35 cellular contexts compared by ENCODE assay signal in the genomic region with DNA sequence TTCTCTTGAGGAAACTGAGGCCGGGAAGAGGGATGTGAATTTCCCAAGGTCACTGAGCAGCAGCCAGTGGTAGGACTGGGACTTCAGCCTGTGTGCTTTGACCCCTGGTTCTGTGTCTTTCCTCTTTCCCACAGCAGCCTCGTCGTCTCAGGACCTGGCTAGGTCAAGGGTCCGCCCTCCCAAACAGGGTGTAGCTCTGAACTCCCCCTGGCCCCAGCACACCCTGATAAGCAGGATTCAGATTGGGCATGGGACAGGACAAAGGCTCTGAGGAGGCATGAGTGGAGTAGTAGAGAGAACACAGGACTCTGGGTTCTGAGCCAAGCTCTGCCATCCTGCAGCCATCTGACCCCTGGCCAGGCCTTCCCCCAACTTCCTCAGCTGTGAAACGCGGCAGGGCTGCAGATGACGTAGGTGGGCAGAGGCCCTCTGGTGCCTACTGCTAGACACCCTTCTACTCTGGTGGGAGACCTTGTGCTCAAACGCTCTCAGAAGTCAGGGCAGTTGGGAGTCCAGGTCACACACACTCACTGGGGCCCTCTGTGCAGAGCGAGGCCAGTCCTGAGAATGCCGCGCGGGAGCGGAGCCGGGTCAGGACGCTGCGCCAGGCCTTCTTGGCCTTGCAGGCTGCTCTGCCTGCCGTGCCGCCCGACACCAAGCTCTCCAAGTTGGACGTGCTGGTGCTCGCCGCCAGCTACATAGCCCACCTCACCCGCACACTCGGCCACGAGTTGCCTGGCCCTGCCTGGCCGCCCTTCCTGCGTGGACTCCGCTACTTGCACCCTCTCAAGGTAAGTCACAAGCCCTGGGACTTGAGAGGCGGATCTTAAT. TPM values are rescaled to one million over a fixed set of nuclear protein-coding genes. Genes with fewer than 3 reads are reported as not detected.
"Had no signal": no experiment of that assay in that cellular context is flagged by ENCODE, and none has a peak within 500 bp of the region (broad histone marks: within the 10 kb centered on the region; RNA-seq: fewer than 3 reads in every experiment).

No MANE protein-coding gene starts in this region.

- H3K36me3 ChIP-seq: breast epithelium, esophagus squamous epithelium, heart right ventricle, right atrium auricular region, stomach, suprapubic skin, tibial nerve had no signal

- H3K27ac ChIP-seq: breast epithelium, esophagus squamous epithelium, heart right ventricle, parathyroid adenoma, right atrium auricular region, skin epidermis, stomach, suprapubic skin, tibial nerve had no signal

- H3K9me3 ChIP-seq: breast epithelium, esophagus squamous epithelium, heart right ventricle, right atrium auricular region, stomach, suprapubic skin, tibial nerve had no signal

- H3K4me1 ChIP-seq: breast epithelium, esophagus squamous epithelium, heart right ventricle, parathyroid adenoma, stomach, suprapubic skin, tibial nerve had no signal

- H3K9me3 Mint-ChIP-seq: activated CD4-positive, alpha-beta memory T cell treated with anti-CD3 and anti-CD28 coated beads, Interleukin-2, amount 10 ng/mL, durations not matched to agents 7 days and 5 days; activated CD4-positive, alpha-beta T cell treated with anti-CD3 and anti-CD28 coated beads, Interleukin-2, amount 10 ng/mL, durations not matched to agents 7 days and 5 days; activated T-cell treated with anti-CD3 and anti-CD28 coated beads, Interleukin-2, amount 50 U/mL, for 4 hours; activated T-helper 17 cell treated with anti-CD3 and anti-CD28 coated beads, Interleukin-2, amount 50 U/mL, for 72 hours; central memory CD8-positive, alpha-beta T cell; mesothelial cell of epicardium; naive B cell; stimulated activated naive B cell treated with anti-CD40 and anti-IgM and Interleukin-4, amounts not matched to agents 10 μg/mL and 1 μg/mL and 100 μg/mL, for 72 hours; WTC11 had no signal

- H3K4me3 Mint-ChIP-seq: activated CD4-positive, alpha-beta memory T cell treated with anti-CD3 and anti-CD28 coated beads, Interleukin-2, amount 10 ng/mL, durations not matched to agents 7 days and 5 days; activated CD4-positive, alpha-beta T cell treated with anti-CD3 and anti-CD28 coated beads, Interleukin-2, amount 10 ng/mL, durations not matched to agents 7 days and 5 days; activated T-cell treated with anti-CD3 and anti-CD28 coated beads, Interleukin-2, amount 50 U/mL, for 4 hours; activated T-helper 17 cell treated with anti-CD3 and anti-CD28 coated beads, Interleukin-2, amount 50 U/mL, for 72 hours; central memory CD8-positive, alpha-beta T cell; mesothelial cell of epicardium; stimulated activated naive B cell treated with anti-CD40 and anti-IgM and Interleukin-4, amounts not matched to agents 10 μg/mL and 1 μg/mL and 100 μg/mL, for 72 hours; T-helper 17 cell; WTC11 had no signal

- H3K27me3 ChIP-seq: breast epithelium, right atrium auricular region, tibial nerve had no signal

- H3K9ac ChIP-seq: parathyroid adenoma had no signal

- DNase-seq: activated CD4-positive, alpha-beta memory T cell treated with anti-CD3 and anti-CD28 coated beads, Interleukin-2, amount 10 ng/mL, durations not matched to agents 7 days and 5 days; activated CD4-positive, alpha-beta T cell treated with anti-CD3 and anti-CD28 coated beads for 1 hour; activated CD4-positive, alpha-beta T cell treated with anti-CD3 and anti-CD28 coated beads, Interleukin-2, amount 10 ng/mL, durations not matched to agents 7 days and 5 days; activated gamma-delta T cell treated with Interleukin-2 at 50 U/mL for 16 hours; activated naive CD4-positive, alpha-beta T cell treated with anti-CD3 and anti-CD28 coated beads, Interleukin-2, amount 50 U/mL, for 16 hours; activated T-cell treated with anti-CD3 and anti-CD28 coated beads, Interleukin-2, amount 50 U/mL, for 4 hours; dermis blood vessel endothelial cell; effector CD4-positive, alpha-beta T cell; esophagus squamous epithelium; foreskin melanocyte; heart right ventricle; left cardiac atrium; left ventricle myocardium superior; naive B cell; stimulated activated CD4-positive, alpha-beta T cell treated with anti-CD3 and anti-CD28 coated beads, Interleukin-15, amount 100 ng/mL, for 24 hours; stimulated activated CD4-positive, alpha-beta T cell treated with anti-CD3 and anti-CD28 coated beads, Interleukin-2, amount 100 ng/mL, for 24 hours; stimulated activated naive B cell treated with anti-CD40 and anti-IgM and Interleukin-4, amounts not matched to agents 10 μg/mL and 1 μg/mL and 100 μg/mL, for 72 hours; stomach; T-helper 17 cell; T1000 had no signal

- ATAC-seq: activated T-cell treated with anti-CD3 and anti-CD28 coated beads, Interleukin-2, amount 50 U/mL, for 4 hours; activated T-helper 17 cell treated with anti-CD3 and anti-CD28 coated beads, Interleukin-2, amount 50 U/mL, for 72 hours; left ventricle myocardium superior; stimulated activated naive B cell treated with anti-CD40 and anti-IgM and Interleukin-4, amounts not matched to agents 10 μg/mL and 1 μg/mL and 100 μg/mL, for 72 hours; T-helper 17 cell; WTC11 had no signal

- H3K4me1 Mint-ChIP-seq: activated CD4-positive, alpha-beta memory T cell treated with anti-CD3 and anti-CD28 coated beads, Interleukin-2, amount 10 ng/mL, durations not matched to agents 7 days and 5 days; activated CD4-positive, alpha-beta T cell treated with anti-CD3 and anti-CD28 coated beads, Interleukin-2, amount 10 ng/mL, durations not matched to agents 7 days and 5 days; activated T-helper 17 cell treated with anti-CD3 and anti-CD28 coated beads, Interleukin-2, amount 50 U/mL, for 72 hours; central memory CD8-positive, alpha-beta T cell; naive B cell; WTC11 had no signal

- H3K36me3 Mint-ChIP-seq: mesothelial cell of epicardium; naive B cell; stimulated activated naive B cell treated with anti-CD40 and anti-IgM and Interleukin-4, amounts not matched to agents 10 μg/mL and 1 μg/mL and 100 μg/mL, for 72 hours; WTC11 had no signal

- H3K4me3 ChIP-seq: breast epithelium, esophagus squamous epithelium, heart right ventricle, right atrium auricular region, skin epidermis, stomach, suprapubic skin, tibial nerve had no signal

- H3K27ac Mint-ChIP-seq: activated CD4-positive, alpha-beta memory T cell treated with anti-CD3 and anti-CD28 coated beads, Interleukin-2, amount 10 ng/mL, durations not matched to agents 7 days and 5 days; activated CD4-positive, alpha-beta T cell treated with anti-CD3 and anti-CD28 coated beads, Interleukin-2, amount 10 ng/mL, durations not matched to agents 7 days and 5 days; activated T-helper 17 cell treated with anti-CD3 and anti-CD28 coated beads, Interleukin-2, amount 50 U/mL, for 72 hours; mesothelial cell of epicardium; stimulated activated naive B cell treated with anti-CD40 and anti-IgM and Interleukin-4, amounts not matched to agents 10 μg/mL and 1 μg/mL and 100 μg/mL, for 72 hours; T-helper 17 cell; WTC11 had no signal

- H2AFZ ChIP-seq: parathyroid adenoma had no signal

RNA-seq across cellular contexts. Expression of gene TCF23, which starts 1.0 kb away (rescaled TPM):
- total RNA-seq: activated CD4-positive, alpha-beta memory T cell treated with anti-CD3 and anti-CD28 coated beads, Interleukin-2, amount 10 ng/mL, durations not matched to agents 7 days and 5 days; activated CD4-positive, alpha-beta T cell treated with anti-CD3 and anti-CD28 coated beads, Interleukin-2, amount 10 ng/mL, durations not matched to agents 7 days and 5 days; activated T-cell treated with anti-CD3 and anti-CD28 coated beads, Interleukin-2, amount 50 U/mL, for 4 hours; activated T-helper 17 cell treated with anti-CD3 and anti-CD28 coated beads, Interleukin-2, amount 50 U/mL, for 72 hours; breast epithelium; dermis blood vessel endothelial cell; esophagus squamous epithelium; glomerular endothelial cell; lung microvascular endothelial cell; mesothelial cell of epicardium; pulmonary artery endothelial cell; right atrium auricular region; stomach; T-helper 17 cell; tibial nerve had no signal
- polyA plus RNA-seq: neural cell had no signal

RNA-seq across cellular contexts. Expression of gene PRR30, which starts 10.6 kb away (rescaled TPM):
- total RNA-seq: activated CD4-positive, alpha-beta memory T cell treated with anti-CD3 and anti-CD28 coated beads, Interleukin-2, amount 10 ng/mL, durations not matched to agents 7 days and 5 days; activated CD4-positive, alpha-beta T cell treated with anti-CD3 and anti-CD28 coated beads, Interleukin-2, amount 10 ng/mL, durations not matched to agents 7 days and 5 days; activated T-cell treated with anti-CD3 and anti-CD28 coated beads, Interleukin-2, amount 50 U/mL, for 4 hours; activated T-helper 17 cell treated with anti-CD3 and anti-CD28 coated beads, Interleukin-2, amount 50 U/mL, for 72 hours; breast epithelium; dermis blood vessel endothelial cell; esophagus squamous epithelium; glomerular endothelial cell; heart right ventricle; left cardiac atrium; left ventricle myocardium superior; lung microvascular endothelial cell; mesothelial cell of epicardium; pulmonary artery endothelial cell; right atrium auricular region; stomach; suprapubic skin; T-helper 17 cell; tibial nerve; urinary bladder; WTC11 had no signal
- polyA plus RNA-seq: heart right ventricle, neural cell, stomach, urinary bladder had no signal

RNA-seq across cellular contexts. Expression of gene ABHD1, which starts 26.2 kb away (rescaled TPM):
- total RNA-seq: activated T-cell treated with anti-CD3 and anti-CD28 coated beads, Interleukin-2, amount 50 U/mL, for 4 hours; dermis blood vessel endothelial cell; esophagus squamous epithelium; glomerular endothelial cell; lung microvascular endothelial cell; pulmonary artery endothelial cell; stomach; suprapubic skin; urinary bladder had no signal
- polyA plus RNA-seq: neural cell had no signal

RNA-seq across cellular contexts. Expression of gene CGREF1, which starts 30.9 kb away (rescaled TPM):
- total RNA-seq: T-helper 17 cell had no signal
